In the genomic region with DNA sequence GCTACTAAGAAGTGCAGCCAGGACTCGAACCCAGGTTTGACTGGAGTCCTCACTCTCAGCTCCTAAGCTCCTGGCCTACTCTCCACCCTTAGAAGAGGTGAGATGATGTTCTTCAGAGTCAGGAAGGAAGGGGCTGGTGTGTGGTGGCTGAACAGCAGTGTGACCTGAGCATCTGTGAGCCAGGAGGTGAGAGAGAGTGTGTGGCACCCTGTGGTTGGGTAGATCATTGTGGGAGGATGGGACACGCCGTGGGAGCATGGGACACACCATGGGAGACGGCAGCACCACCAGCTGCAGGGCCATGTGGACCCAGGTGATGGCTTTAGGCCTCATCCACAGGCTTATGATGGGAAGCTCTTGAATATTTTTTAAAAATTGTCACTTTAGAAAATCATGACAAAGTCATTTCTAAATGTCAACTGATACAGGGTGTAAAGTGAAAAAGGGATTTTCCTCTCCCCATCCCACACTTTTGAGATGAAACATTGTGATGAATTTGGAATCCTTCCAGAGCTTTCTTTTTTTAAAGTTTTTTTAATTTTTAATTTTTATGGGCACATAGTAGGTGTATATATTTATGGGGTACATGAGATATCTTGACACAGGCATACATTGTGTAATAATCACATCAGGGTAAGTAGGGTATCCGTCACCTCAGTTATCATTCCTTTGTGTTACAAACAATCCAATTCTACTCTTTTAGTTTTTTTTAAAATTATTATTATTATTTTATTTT, we compare ENCODE assay signal across 18 cellular contexts. TPM values are rescaled to one million over a fixed set of nuclear protein-coding genes. Genes with fewer than 3 reads are reported as not detected.
DNase-seq lines count a peak whose midpoint lies in the region; ATAC-seq and TF ChIP-seq lines count a peak whose summit lies in the region.
"Had no signal": no experiment of that assay in that cellular context is flagged by ENCODE, and none has a peak within 500 bp of the region (broad histone marks: within the 10 kb centered on the region; RNA-seq: fewer than 3 reads in every experiment).

No MANE protein-coding gene starts in this region.

- peaks cover 20% of the 10 kb centered on the region; the same call in 2 of the 3 replicates for H3K36me3 Mint-ChIP-seq in GM23338 (ENCODE audit: low read depth)
- no peaks in the 10 kb centered on the region for H3K36me3 Mint-ChIP-seq in activated naive CD8-positive, alpha-beta T cell treated with anti-CD3 and anti-CD28 coated beads for 36 hours
- H3K36me3 Mint-ChIP-seq: naive B cell had no signal

- 89% methylated on average over 3 of the region's 5 CpGs for WGBS in mesenchymal stem cell

- no peak overlapping the region for H2AFZ ChIP-seq in GM23338
- H2AFZ ChIP-seq in osteoblast (ENCODE audit: low read length), result no peak overlapping the region
- no peak overlapping the region for H2AFZ ChIP-seq in mesenchymal stem cell (ENCODE audit: low read depth, low read length)

- H3K14ac ChIP-seq in mesenchymal stem cell (ENCODE audit: low read length in 2 of 2), result peak overlapping the region in 1 of 2 experiments; percentile 9

- no peak overlapping the region for H3K9ac ChIP-seq in mesenchymal stem cell (ENCODE audit: low read length)

- peaks cover 12% of the 10 kb centered on the region; the same call in 1 of the 2 replicates for H4K20me1 ChIP-seq in GM23338 (replicated peaks; ENCODE audit: insufficient read depth)
- H4K20me1 ChIP-seq in osteoblast (ENCODE audit: insufficient read depth, low read length), result peaks cover 23% of the 10 kb centered on the region

- H2BK120ac ChIP-seq in mesenchymal stem cell (ENCODE audit: low read depth, low read length), result no peak overlapping the region

- H3K4me3 ChIP-seq in GM12865 (ENCODE audit: low read depth, low read length) (no peak overlapping the region), GM23338 (no peak overlapping the region), osteoblast (ENCODE audit: insufficient read depth, low read length) (no peak overlapping the region), mesenchymal stem cell (ENCODE audit: insufficient read depth in 1 of 2, low read depth in 1 of 2, low read length in 2 of 2) (no peak overlapping the region)
- H3K4me3 ChIP-seq: HAP-1, left lung, vagina had no signal

- no peak overlapping the region for H3K4me3 Mint-ChIP-seq in GM23338
- H3K4me3 Mint-ChIP-seq in activated naive CD8-positive, alpha-beta T cell treated with anti-CD3 and anti-CD28 coated beads for 36 hours, result no peak overlapping the region
- H3K4me3 Mint-ChIP-seq: activated T-cell treated with anti-CD3 and anti-CD28 coated beads, Interleukin-2, amount 50 U/mL, for 4 hours; naive B cell had no signal

- H3K36me3 ChIP-seq in GM23338 (ENCODE audit: insufficient read depth), result 0 out of 2 replicates have a peak, but pooled peaks cover 4% of the 10 kb centered on the region
- H3K36me3 ChIP-seq in osteoblast (ENCODE audit: insufficient read depth, low read length), result peaks cover 12% of the 10 kb centered on the region
- peaks cover 28 to 34% of the 10 kb centered on the region in 2 experiments for H3K36me3 ChIP-seq in mesenchymal stem cell (ENCODE audit: control insufficient read depth in 1 of 2, insufficient read depth in 2 of 2, low read depth in 1 of 2, low read length in 2 of 2)
- H3K36me3 ChIP-seq: left lung had no signal

- H3F3A ChIP-seq in GM23338 (replicated peaks; ENCODE audit: low read depth), result peaks cover 11% of the 10 kb centered on the region; the same call in 1 of the 2 replicates

- no peaks in the 10 kb centered on the region for H3K9me2 ChIP-seq in GM23338 (ENCODE audit: insufficient read depth)

- H3K4me1 ChIP-seq in GM23338 (ENCODE audit: insufficient read depth) (peaks cover 9% of the 10 kb centered on the region; the same call in 1 of the 2 replicates), osteoblast (ENCODE audit: insufficient read depth, low read length) (peaks cover 6% of the 10 kb centered on the region), mesenchymal stem cell (ENCODE audit: control insufficient read depth, insufficient read depth, low read depth, low read length) (peaks cover 18% of the 10 kb centered on the region)
- H3K4me1 ChIP-seq: HAP-1 had no signal

- peak overlapping the region; percentile 5; the same call in 1 of the 2 replicates for H3K27ac Mint-ChIP-seq in GM23338
- H3K27ac Mint-ChIP-seq in activated naive CD8-positive, alpha-beta T cell treated with anti-CD3 and anti-CD28 coated beads for 36 hours, result peak overlapping the region; percentile 2

- H3K9me3 Mint-ChIP-seq in GM23338, result no peaks in the 10 kb centered on the region; the same call in 2 of the 3 replicates
- no peaks in the 10 kb centered on the region for H3K9me3 Mint-ChIP-seq in activated naive CD8-positive, alpha-beta T cell treated with anti-CD3 and anti-CD28 coated beads for 36 hours
- H3K9me3 Mint-ChIP-seq: activated T-cell treated with anti-CD3 and anti-CD28 coated beads, Interleukin-2, amount 50 U/mL, for 4 hours; naive B cell had no signal

- no peak overlapping the region for H3K18ac ChIP-seq in mesenchymal stem cell (ENCODE audit: low read depth in 1 of 2, low read length in 2 of 2)

- no peak overlapping the region for H2BK12ac ChIP-seq in mesenchymal stem cell (ENCODE audit: low read length in 2 of 2)

- H3K27ac ChIP-seq in GM23338 (ENCODE audit: low read depth), result no peak overlapping the region
- no peak overlapping the region for H3K27ac ChIP-seq in osteoblast (ENCODE audit: low read depth, low read length)
- no peak overlapping the region for H3K27ac ChIP-seq in mesenchymal stem cell (ENCODE audit: low read length, poor library complexity, severe bottlenecking)
- H3K27ac ChIP-seq: left lung, vagina had no signal

- ATAC-seq in GM23338, result no peak
- ATAC-seq: activated T-cell treated with anti-CD3 and anti-CD28 coated beads, Interleukin-2, amount 50 U/mL, for 4 hours; left lung had no signal

- H3K23ac ChIP-seq in mesenchymal stem cell (ENCODE audit: low read length in 2 of 2), result no peak overlapping the region

- no peak overlapping the region for H2BK5ac ChIP-seq in mesenchymal stem cell (ENCODE audit: low read depth, low read length, poor library complexity, severe bottlenecking)

- peaks cover 12% of the 10 kb centered on the region for H3K4me1 Mint-ChIP-seq in GM23338
- H3K4me1 Mint-ChIP-seq in activated naive CD8-positive, alpha-beta T cell treated with anti-CD3 and anti-CD28 coated beads for 36 hours, result peaks cover 3% of the 10 kb centered on the region

- H3K79me2 ChIP-seq in GM23338 (replicated peaks; ENCODE audit: insufficient read depth) (peaks cover 22% of the 10 kb centered on the region), osteoblast (ENCODE audit: insufficient read depth, low read length) (peaks cover 43% of the 10 kb centered on the region)

- H2AK5ac ChIP-seq in mesenchymal stem cell (ENCODE audit: low read length, severe bottlenecking), result no peak overlapping the region

- peak; percentile 72 for DNase-seq in GM12865 (ENCODE audit: low read depth)
- DNase-seq in GM23338 (ENCODE audit: low spot score), result no peak
- no peak for DNase-seq in activated naive CD8-positive, alpha-beta T cell treated with anti-CD3 and anti-CD28 coated beads for 36 hours
- peak; percentile 31 for DNase-seq in osteoblast (ENCODE audit: insufficient read length, low spot score, missing footprints)
- no peak for DNase-seq in mesenchymal stem cell
- no peak for DNase-seq in HUDEP-2 (lab: John Stamatoyannopoulos, UW; ENCODE audit: unreplicated experiment in 76 of 76)
- DNase-seq in HPDE6-E6E7 (ENCODE audit: extremely low spot score), result no peak
- DNase-seq in stimulated activated CD4-positive, alpha-beta T cell treated with anti-CD3 and anti-CD28 coated beads, Interleukin-12 subunit alpha, Interleukin-12 subunit beta, amount 100 ng/mL, for 4 hours, result no peak
- DNase-seq: activated T-cell treated with anti-CD3 and anti-CD28 coated beads, Interleukin-2, amount 50 U/mL, for 4 hours; anterior cingulate cortex; C1 segment of cervical spinal cord; MV-4-11; naive B cell; stimulated activated CD4-positive, alpha-beta T cell treated with anti-CD3 and anti-CD28 coated beads, Interleukin-4, amount 100 ng/mL, for 1 hour; stimulated activated naive CD4-positive, alpha-beta T cell had no signal

- H4K91ac ChIP-seq in mesenchymal stem cell (ENCODE audit: low read length), result no peak overlapping the region

- H3K79me1 ChIP-seq in mesenchymal stem cell (replicated peaks; ENCODE audit: low read length, poor library complexity, severe bottlenecking), result peaks cover 43% of the 10 kb centered on the region

- H3K4ac ChIP-seq in mesenchymal stem cell (ENCODE audit: low read depth in 1 of 2, low read length in 2 of 2), result no peak overlapping the region

- H3K27me3 ChIP-seq in GM23338 (ENCODE audit: insufficient read depth), result no peaks in the 10 kb centered on the region
- H3K27me3 ChIP-seq in osteoblast (ENCODE audit: insufficient read depth, low read length), result no peaks in the 10 kb centered on the region
- no peaks in the 10 kb centered on the region for H3K27me3 ChIP-seq in mesenchymal stem cell (ENCODE audit: control insufficient read depth in 1 of 2, insufficient read depth in 1 of 2, low read length in 2 of 2)
- H3K27me3 ChIP-seq: left lung, vagina had no signal

- H3K27me3 Mint-ChIP-seq in GM23338 (ENCODE audit: insufficient read depth, low read depth, poor library complexity), result peaks cover 2% of the 10 kb centered on the region
- no peaks in the 10 kb centered on the region for H3K27me3 Mint-ChIP-seq in activated naive CD8-positive, alpha-beta T cell treated with anti-CD3 and anti-CD28 coated beads for 36 hours
- H3K27me3 Mint-ChIP-seq: naive B cell had no signal

- H3K4me2 ChIP-seq in GM23338, result no peak overlapping the region
- H3K4me2 ChIP-seq in osteoblast (ENCODE audit: insufficient read depth, low read length), result no peak overlapping the region
- H3K4me2 ChIP-seq in mesenchymal stem cell (ENCODE audit: low read length, poor library complexity, severe bottlenecking), result no peak overlapping the region

- H3K9me3 ChIP-seq in osteoblast (ENCODE audit: low read depth, low read length) (no peaks in the 10 kb centered on the region), mesenchymal stem cell (ENCODE audit: control insufficient read depth, low read length) (no peaks in the 10 kb centered on the region)
- H3K9me3 ChIP-seq: HAP-1, left lung, vagina had no signal

- H4K8ac ChIP-seq in mesenchymal stem cell (ENCODE audit: low read length), result no peak overlapping the region

- no peak overlapping the region for H2BK15ac ChIP-seq in mesenchymal stem cell (ENCODE audit: low read depth, poor library complexity, severe bottlenecking)

- TF ChIP-seq CTCF in GM12865 (IDR thresholded peaks at IDR 0.05; ENCODE audit: insufficient read depth, low read depth, low read length, missing control alignments), result no peak
- TF ChIP-seq CTCF in GM23338 (conservative IDR thresholded peaks at IDR 0.05; ENCODE audit: low read depth in 2 of 2), result no peak
- TF ChIP-seq CTCF in osteoblast (IDR thresholded peaks at IDR 0.05; ENCODE audit: extremely low read depth, low read depth, low read length), result no peak

TF ChIP-seq in GM23338, 12 proteins besides CTCF, POLR2A, EP300 and RAD21 (continues in another document):
- TF ChIP-seq STAT1 (IDR thresholded peaks at IDR 0.05; ENCODE audit: unreplicated experiment), result no peak

RNA-seq across cellular contexts. Expression of a gene that starts 31.6 kb away (rescaled TPM):
- 25.9 and 34.6 TPM in 2 replicates for total RNA-seq in GM23338 (2014; rRNA removed; shearing (Covaris generic))
- 7.1 and 8.0 TPM in 2 replicates for polyA plus RNA-seq in GM23338 (2016; fragmentation: Nextera tagmentation; extraction: Ambion mirVana)
- total RNA-seq in activated naive CD8-positive, alpha-beta T cell treated with anti-CD3 and anti-CD28 coated beads for 36 hours, result 1 to 10 TPM; 1.1 to 1.9 TPM
- 22.1 and 22.4 TPM in 2 replicates for total RNA-seq in osteoblast
- polyA plus RNA-seq in mesenchymal stem cell (2013, experiment 1 of 2), result 9.6 TPM
- 8.0 TPM for polyA plus RNA-seq in mesenchymal stem cell (2013, experiment 2 of 2)

Comparison
In these comparisons a context has a peak if more than half of its experiments do, and no peak if none do; other contexts are left out.
1. DNase-seq: peak in GM12865 (single experiment) and osteoblast (single experiment); none in GM23338 (single experiment), activated naive CD8-positive, alpha-beta T cell treated with anti-CD3 and anti-CD28 coated beads for 36 hours (single experiment), mesenchymal stem cell (single experiment), HUDEP-2 (0 of 76), HPDE6-E6E7 (single experiment) and stimulated activated CD4-positive, alpha-beta T cell treated with anti-CD3 and anti-CD28 coated beads, Interleukin-12 subunit alpha, Interleukin-12 subunit beta, amount 100 ng/mL, for 4 hours (single experiment).